In the genomic region with DNA sequence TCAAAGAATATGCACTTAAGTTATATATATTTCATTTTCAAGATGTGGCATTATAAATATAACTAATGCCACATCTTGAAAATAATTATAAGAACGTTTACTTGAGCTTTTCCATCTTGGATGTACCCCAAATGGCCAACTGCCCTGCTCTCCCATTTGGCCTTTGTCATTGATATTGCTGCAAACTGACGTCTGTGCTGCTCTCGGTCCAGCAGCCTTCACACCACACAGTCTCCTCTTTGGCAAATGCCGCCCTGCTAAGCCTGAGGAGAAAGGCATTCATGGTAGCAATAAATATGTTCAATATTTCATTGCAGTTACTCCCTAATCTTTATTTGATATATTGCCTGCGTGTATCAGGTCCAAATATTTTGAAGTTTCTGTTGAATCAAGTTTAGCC, we compare ENCODE assay signal across 24 cellular contexts.
DNase-seq lines count a peak whose midpoint lies in the region; ATAC-seq and TF ChIP-seq lines count a peak whose summit lies in the region.
"Had no signal": no experiment of that assay in that cellular context is flagged by ENCODE, and none has a peak within 500 bp of the region (broad histone marks: within the 10 kb centered on the region; RNA-seq: fewer than 3 reads in every experiment).

No MANE protein-coding gene starts in this region.

- no peak overlapping the region for H3K27ac ChIP-seq in heart right ventricle
- H3K27ac ChIP-seq: HL-60, PC-9, SJSA1 had no signal

- H3K27ac Mint-ChIP-seq in type B pancreatic cell, result peak overlapping the region; percentile 61
- H3K27ac Mint-ChIP-seq: CD14-positive monocyte had no signal

- H3K9me3 ChIP-seq in heart right ventricle, result peaks cover 0 to 11% (median 0%) of the 10 kb centered on the region in 11 donors
- H3K9me3 ChIP-seq: SJSA1 had no signal

- no peaks in the 10 kb centered on the region for H3K36me3 ChIP-seq in heart right ventricle
- H3K36me3 ChIP-seq: SJSA1 had no signal

- ATAC-seq in Right ventricle myocardium inferior, result peak; percentile 85
- no peak for ATAC-seq in heart right ventricle
- peak; percentile 72 for ATAC-seq in left ventricle myocardium superior
- ATAC-seq in GM19397 (IDR thresholded peaks at IDR 0.05; ENCODE audit: unreplicated experiment), result no peak
- ATAC-seq: HCT116, HepG2 had no signal

- no peak overlapping the region for H3K4me3 ChIP-seq in heart right ventricle
- H3K4me3 ChIP-seq: PC-9, SJSA1 had no signal

- H3K27me3 ChIP-seq in heart right ventricle, result no peaks in the 10 kb centered on the region
- H3K27me3 ChIP-seq: SJSA1 had no signal

- peaks cover 47% of the 10 kb centered on the region for H3K27me3 Mint-ChIP-seq in type B pancreatic cell

- peak overlapping the region; percentile 8 for H3K4me3 Mint-ChIP-seq in type B pancreatic cell
- H3K4me3 Mint-ChIP-seq: CD14-positive monocyte had no signal

- intact Hi-C loops in Right ventricle myocardium inferior (cut with DNase I), result no loop called here
- intact Hi-C loops in heart right ventricle (cut with DNase I), result no loop called here
- intact Hi-C loops in left ventricle myocardium superior (cut with micrococcal nuclease), result no loop called here

- peaks cover 4% of the 10 kb centered on the region for H3K36me3 Mint-ChIP-seq in type B pancreatic cell
- H3K36me3 Mint-ChIP-seq: CD14-positive monocyte had no signal

- no peak for DNase-seq in Right ventricle myocardium inferior (ENCODE audit: missing footprints)
- DNase-seq in heart right ventricle, result no peak
- peak; percentile 35 for DNase-seq in astrocyte of the hippocampus (ENCODE audit: low read depth, low spot score)
- DNase-seq in left ventricle myocardium superior, result peak; percentile 48
- DNase-seq in type B pancreatic cell (ENCODE audit: extremely low spot score, unreplicated experiment), result no peak
- no peak for DNase-seq in occipital lobe (lab: John Stamatoyannopoulos, UW)
- no peak for DNase-seq in NCI-H1105 (lab: John Stamatoyannopoulos, UW)
- DNase-seq: 8988T, AML-193, GDM1, KBM-7, NCI-H1092 treated with DMSO at 0.1 percent for 48 hours, NCI-H146, NCI-H2029 treated with DMSO at 0.1 percent for 48 hours, NCI-H226, NCI-H510A treated with DMSO at 0.1 percent for 48 hours, NCI-H748 treated with DMSO at 0.1 percent for 48 hours, PC-9 had no signal

- no peaks in the 10 kb centered on the region for H3K4me1 ChIP-seq in heart right ventricle

- 28 to 39% methylated on average over 5 of the region's 5 CpGs for WGBS in heart right ventricle, 2 donors

- peaks cover 13% of the 10 kb centered on the region for H3K4me1 Mint-ChIP-seq in type B pancreatic cell (ENCODE audit: unreplicated experiment)
- H3K4me1 Mint-ChIP-seq: CD14-positive monocyte had no signal

- TF ChIP-seq CTCF in heart right ventricle (IDR thresholded peaks at IDR 0.05), result no peak
- TF ChIP-seq CTCF in type B pancreatic cell (conservative IDR thresholded peaks at IDR 0.05), result no peak

- H3K9me3 Mint-ChIP-seq in type B pancreatic cell, result peaks cover 10% of the 10 kb centered on the region

Comparison
In these comparisons a context has a peak if more than half of its experiments do, and no peak if none do; other contexts are left out.
1. ATAC-seq: peak in Right ventricle myocardium inferior (single experiment) and left ventricle myocardium superior (single experiment); none in heart right ventricle (0 of 8) and GM19397 (single experiment).
2. DNase-seq: peak in astrocyte of the hippocampus (single experiment) and left ventricle myocardium superior (single experiment); none in Right ventricle myocardium inferior (single experiment), heart right ventricle (0 of 2), type B pancreatic cell (single experiment), occipital lobe (single experiment) and NCI-H1105 (single experiment).